Comparison of ENCODE assay signal across 2 cellular contexts in the genomic region with DNA sequence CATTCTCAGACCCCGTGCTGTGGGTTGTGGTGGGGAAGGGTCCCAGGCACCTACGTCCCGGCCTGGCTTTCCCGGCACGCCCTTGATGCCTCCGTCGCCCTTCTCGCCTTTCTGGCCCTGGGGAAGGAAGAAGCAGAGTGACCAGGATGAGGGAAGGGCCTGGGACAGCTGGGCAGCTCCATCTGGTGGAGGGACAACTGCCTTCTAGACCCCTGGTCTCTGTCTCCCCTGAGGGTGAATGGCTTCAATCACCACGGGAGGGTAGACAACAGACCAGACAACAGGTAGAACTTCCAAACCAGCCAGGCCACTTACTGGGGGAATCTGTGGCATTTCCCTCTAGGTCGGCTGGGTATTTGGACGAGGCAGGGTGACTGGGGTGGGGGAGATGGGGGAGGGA.
TF ChIP-seq lines count a peak whose summit lies in the region.

No MANE protein-coding gene starts in this region.

TF ChIP-seq in SK-N-SH, 30 proteins besides CTCF, POLR2A, EP300 and RAD21:
- TF ChIP-seq, protein P1, sequence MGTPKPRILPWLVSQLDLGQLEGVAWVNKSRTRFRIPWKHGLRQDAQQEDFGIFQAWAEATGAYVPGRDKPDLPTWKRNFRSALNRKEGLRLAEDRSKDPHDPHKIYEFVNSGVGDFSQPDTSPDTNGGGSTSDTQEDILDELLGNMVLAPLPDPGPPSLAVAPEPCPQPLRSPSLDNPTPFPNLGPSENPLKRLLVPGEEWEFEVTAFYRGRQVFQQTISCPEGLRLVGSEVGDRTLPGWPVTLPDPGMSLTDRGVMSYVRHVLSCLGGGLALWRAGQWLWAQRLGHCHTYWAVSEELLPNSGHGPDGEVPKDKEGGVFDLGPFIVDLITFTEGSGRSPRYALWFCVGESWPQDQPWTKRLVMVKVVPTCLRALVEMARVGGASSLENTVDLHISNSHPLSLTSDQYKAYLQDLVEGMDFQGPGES (IDR thresholded peaks at IDR 0.05; ENCODE audit: low read depth, low read length): no peak
- no peak for TF ChIP-seq MXI1 (IDR thresholded peaks at IDR 0.05; ENCODE audit: low read depth, low read length)
- no peak for TF ChIP-seq REST (IDR thresholded peaks at IDR 0.05; ENCODE audit: low read depth, low read length)
- no peak for TF ChIP-seq TAF1 (IDR thresholded peaks at IDR 0.05; ENCODE audit: borderline replicate concordance, low read depth, low read length)
- no peak for TF ChIP-seq RFX5 (IDR thresholded peaks at IDR 0.05; ENCODE audit: low read length)
- TF ChIP-seq ELF1 (IDR thresholded peaks at IDR 0.05): no peak
- TF ChIP-seq, protein P2, sequence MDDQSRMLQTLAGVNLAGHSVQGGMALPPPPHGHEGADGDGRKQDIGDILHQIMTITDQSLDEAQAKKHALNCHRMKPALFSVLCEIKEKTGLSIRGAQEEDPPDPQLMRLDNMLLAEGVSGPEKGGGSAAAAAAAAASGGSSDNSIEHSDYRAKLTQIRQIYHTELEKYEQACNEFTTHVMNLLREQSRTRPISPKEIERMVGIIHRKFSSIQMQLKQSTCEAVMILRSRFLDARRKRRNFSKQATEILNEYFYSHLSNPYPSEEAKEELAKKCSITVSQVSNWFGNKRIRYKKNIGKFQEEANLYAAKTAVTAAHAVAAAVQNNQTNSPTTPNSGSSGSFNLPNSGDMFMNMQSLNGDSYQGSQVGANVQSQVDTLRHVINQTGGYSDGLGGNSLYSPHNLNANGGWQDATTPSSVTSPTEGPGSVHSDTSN (IDR thresholded peaks at IDR 0.05): no peak
- no peak for TF ChIP-seq NFIC (IDR thresholded peaks at IDR 0.05; ENCODE audit: borderline replicate concordance)
- no peak for TF ChIP-seq FOXJ3 (CRISPR knock-in tag; IDR thresholded peaks at IDR 0.05)
- TF ChIP-seq YY1 (IDR thresholded peaks at IDR 0.05; ENCODE audit: low read depth): no peak
- TF ChIP-seq FOSL2 (IDR thresholded peaks at IDR 0.05; ENCODE audit: borderline replicate concordance, low read depth): no peak
- no peak for TF ChIP-seq USF1 (IDR thresholded peaks at IDR 0.05; ENCODE audit: borderline replicate concordance, low read depth)
- no peak for TF ChIP-seq ZBTB33 (IDR thresholded peaks at IDR 0.05; ENCODE audit: borderline replicate concordance, low read depth)
TF ChIP-seq in SK-N-SH: peak in this region for 0.

TF ChIP-seq in SK-N-SH treated with all-trans-retinoic acid at 6 μM for 48 hours, 23 proteins besides CTCF, POLR2A, EP300 and RAD21 (continued from another document):
- TF ChIP-seq, protein P3, sequence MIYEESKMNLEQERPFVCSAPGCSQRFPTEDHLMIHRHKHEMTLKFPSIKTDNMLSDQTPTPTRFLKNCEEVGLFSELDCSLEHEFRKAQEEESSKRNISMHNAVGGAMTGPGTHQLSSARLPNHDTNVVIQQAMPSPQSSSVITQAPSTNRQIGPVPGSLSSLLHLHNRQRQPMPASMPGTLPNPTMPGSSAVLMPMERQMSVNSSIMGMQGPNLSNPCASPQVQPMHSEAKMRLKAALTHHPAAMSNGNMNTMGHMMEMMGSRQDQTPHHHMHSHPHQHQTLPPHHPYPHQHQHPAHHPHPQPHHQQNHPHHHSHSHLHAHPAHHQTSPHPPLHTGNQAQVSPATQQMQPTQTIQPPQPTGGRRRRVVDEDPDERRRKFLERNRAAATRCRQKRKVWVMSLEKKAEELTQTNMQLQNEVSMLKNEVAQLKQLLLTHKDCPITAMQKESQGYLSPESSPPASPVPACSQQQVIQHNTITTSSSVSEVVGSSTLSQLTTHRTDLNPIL (CRISPR knock-in tag; IDR thresholded peaks at IDR 0.05; ENCODE audit: low read depth): no peak
- TF ChIP-seq ZC3H10 (CRISPR knock-in tag; IDR thresholded peaks at IDR 0.05): no peak
- TF ChIP-seq ZFP3 (CRISPR knock-in tag; IDR thresholded peaks at IDR 0.05): no peak
- TF ChIP-seq RARB (CRISPR knock-in tag; IDR thresholded peaks at IDR 0.05): no peak
- TF ChIP-seq CSDC2 (CRISPR knock-in tag; IDR thresholded peaks at IDR 0.05): no peak
- no peak for TF ChIP-seq ESRRG (CRISPR knock-in tag; IDR thresholded peaks at IDR 0.05)
- no peak for TF ChIP-seq SNAI2 (CRISPR knock-in tag; IDR thresholded peaks at IDR 0.05)
- no peak for TF ChIP-seq ZNF70 (CRISPR knock-in tag; IDR thresholded peaks at IDR 0.05)
- no peak for TF ChIP-seq ISL1 (CRISPR knock-in tag; IDR thresholded peaks at IDR 0.05)
- TF ChIP-seq OSR1 (CRISPR knock-in tag; IDR thresholded peaks at IDR 0.05): no peak
- no peak for TF ChIP-seq POU6F1 (CRISPR knock-in tag; IDR thresholded peaks at IDR 0.05; ENCODE audit: borderline replicate concordance, low read depth)
